In the genomic region with DNA sequence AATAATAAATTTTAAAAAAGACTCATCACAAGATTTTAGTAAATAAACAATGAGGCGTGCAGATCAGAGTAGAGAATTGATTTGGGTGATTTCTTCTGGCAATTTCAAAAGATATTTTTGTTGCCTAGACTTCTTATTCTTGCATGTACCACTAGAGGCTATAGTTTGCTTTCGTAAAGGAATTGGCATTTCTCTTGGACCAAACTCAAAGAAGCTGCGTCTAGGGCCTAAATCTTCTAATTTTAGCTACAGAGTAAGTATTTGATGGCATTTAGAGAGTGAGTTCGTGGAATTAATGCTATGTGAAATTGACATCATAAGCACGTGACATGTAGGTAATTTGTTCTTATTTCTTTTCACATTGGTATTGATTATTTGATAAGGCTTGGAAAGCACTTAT, we compare ENCODE assay signal across 21 cellular contexts. TPM values are rescaled to one million over a fixed set of nuclear protein-coding genes. Genes with fewer than 3 reads are reported as not detected.
DNase-seq lines count a peak whose midpoint lies in the region; ATAC-seq and TF ChIP-seq lines count a peak whose summit lies in the region.
"Had no signal": no experiment of that assay in that cellular context is flagged by ENCODE, and none has a peak within 500 bp of the region (broad histone marks: within the 10 kb centered on the region; RNA-seq: fewer than 3 reads in every experiment).

No MANE protein-coding gene starts in this region.

- no peak overlapping the region for H3K4me3 Mint-ChIP-seq in progenitor cell of endocrine pancreas (ENCODE audit: low read depth)
- H3K4me3 Mint-ChIP-seq: nephron; stimulated activated naive B cell treated with anti-CD40 and anti-IgM and Interleukin-4, amounts not matched to agents 10 μg/mL and 1 μg/mL and 100 μg/mL, for 72 hours; T-helper 1 cell treated with Interleukin-12 subunit alpha and Interleukin-12 subunit beta and Interleukin-4 antibody, amounts not matched to agents 30 μg/mL and 1 μg/mL, for 36 hours had no signal

- no peaks in the 10 kb centered on the region for H3K9me3 Mint-ChIP-seq in progenitor cell of endocrine pancreas (ENCODE audit: low read depth)
- H3K9me3 Mint-ChIP-seq: nephron; stimulated activated naive B cell treated with anti-CD40 and anti-IgM and Interleukin-4, amounts not matched to agents 10 μg/mL and 1 μg/mL and 100 μg/mL, for 72 hours; T-helper 1 cell treated with Interleukin-12 subunit alpha and Interleukin-12 subunit beta and Interleukin-4 antibody, amounts not matched to agents 30 μg/mL and 1 μg/mL, for 36 hours had no signal

- H3K4me3 ChIP-seq in AG10803 (ENCODE audit: low read length) (no peak overlapping the region), ascending aorta (no peak overlapping the region)
- H3K4me3 ChIP-seq: adrenal gland, colonic mucosa, uterus had no signal

- H3K9me3 ChIP-seq in ascending aorta: no peaks in the 10 kb centered on the region
- H3K9me3 ChIP-seq: adrenal gland, Caco-2, colonic mucosa, uterus had no signal

- intact Hi-C loops in ascending aorta (cut with DNase I): loop anchor here (5.0 kb wide), 2 partner anchors 271 to 351 kb away; no protein-coding TSS in a partner anchor

- no peaks in the 10 kb centered on the region for H3K27me3 ChIP-seq in ascending aorta
- H3K27me3 ChIP-seq: adrenal gland, colonic mucosa, uterus had no signal

- peak overlapping the region; percentile 12 to 70 for H3K27ac ChIP-seq in ascending aorta
- H3K27ac ChIP-seq: colonic mucosa had no signal

- no peaks in the 10 kb centered on the region for H3K27me3 Mint-ChIP-seq in progenitor cell of endocrine pancreas
- H3K27me3 Mint-ChIP-seq: stimulated activated naive B cell treated with anti-CD40 and anti-IgM and Interleukin-4, amounts not matched to agents 10 μg/mL and 1 μg/mL and 100 μg/mL, for 72 hours had no signal

- ATAC-seq in GM21381 (IDR thresholded peaks at IDR 0.05; ENCODE audit: unreplicated experiment) (no peak), GM18519 (IDR thresholded peaks at IDR 0.05; ENCODE audit: low FRiP score, unreplicated experiment) (no peak)
- ATAC-seq: stimulated activated naive B cell treated with anti-CD40 and anti-IgM and Interleukin-4, amounts not matched to agents 10 μg/mL and 1 μg/mL and 100 μg/mL, for 72 hours had no signal

- peaks cover 10% of the 10 kb centered on the region for H3K36me3 Mint-ChIP-seq in progenitor cell of endocrine pancreas (ENCODE audit: insufficient read depth)

- peaks cover 16% of the 10 kb centered on the region for H3K4me1 Mint-ChIP-seq in progenitor cell of endocrine pancreas (ENCODE audit: low read depth)
- H3K4me1 Mint-ChIP-seq: nephron; stimulated activated naive B cell treated with anti-CD40 and anti-IgM and Interleukin-4, amounts not matched to agents 10 μg/mL and 1 μg/mL and 100 μg/mL, for 72 hours had no signal

- peak; percentile 18 for DNase-seq in AG10803 (ENCODE audit: low read depth)
- no peak for DNase-seq in ascending aorta (ENCODE audit: low spot score in 2 of 2)
- DNase-seq in fibroblast of peridontal ligament (ENCODE audit: extremely low read depth): peak; percentile 89
- no peak for DNase-seq in progenitor cell of endocrine pancreas (ENCODE audit: low spot score, unreplicated experiment)
- no peak for DNase-seq in glomerular visceral epithelial cell (ENCODE audit: extremely low spot score)
- DNase-seq in NCI-H82 treated with DMSO at 0.1 percent for 48 hours (lab: John Stamatoyannopoulos, UW; ENCODE audit: unreplicated experiment): no peak
- DNase-seq: activated CD4-positive, CD25-positive, alpha-beta regulatory T cell; adrenal gland; Caco-2; colonic mucosa; EL; NCI-H146; NCI-H2227 treated with DMSO at 0.1 percent for 48 hours; stimulated activated CD4-positive, alpha-beta T cell treated with anti-CD3 and anti-CD28 coated beads, Interleukin-15, amount 100 ng/mL, for 24 hours; stimulated activated naive B cell treated with anti-CD40 and anti-IgM and Interleukin-4, amounts not matched to agents 10 μg/mL and 1 μg/mL and 100 μg/mL, for 72 hours; uterus had no signal

- TF ChIP-seq CTCF in AG10803 (conservative IDR thresholded peaks at IDR 0.05; ENCODE audit: low read length): peak; percentile 35; the same call in 1 of the 2 replicates
- TF ChIP-seq CTCF in ascending aorta (IDR thresholded peaks at IDR 0.05): peak in 1 of 3 experiments; percentile 24
- TF ChIP-seq CTCF in progenitor cell of endocrine pancreas (IDR thresholded peaks at IDR 0.05; ENCODE audit: unreplicated experiment): peak; percentile 26

- H3K27ac Mint-ChIP-seq in progenitor cell of endocrine pancreas: no peak overlapping the region
- H3K27ac Mint-ChIP-seq: nephron; stimulated activated naive B cell treated with anti-CD40 and anti-IgM and Interleukin-4, amounts not matched to agents 10 μg/mL and 1 μg/mL and 100 μg/mL, for 72 hours; T-helper 1 cell treated with Interleukin-12 subunit alpha and Interleukin-12 subunit beta and Interleukin-4 antibody, amounts not matched to agents 30 μg/mL and 1 μg/mL, for 36 hours had no signal

- H3K4me1 ChIP-seq in ascending aorta: peaks cover 0 to 11% of the 10 kb centered on the region in 2 donors
- H3K4me1 ChIP-seq: Caco-2, colonic mucosa, uterus had no signal

- H3K36me3 ChIP-seq in ascending aorta: peaks cover 8 to 9% of the 10 kb centered on the region in 2 donors
- H3K36me3 ChIP-seq: colonic mucosa, uterus had no signal

RNA-seq across cellular contexts. Expression of a gene that starts 24.4 kb away (rescaled TPM):
- total RNA-seq in ascending aorta: not detected
- total RNA-seq in progenitor cell of endocrine pancreas: 0.91 and 1.5 TPM in 2 replicates
- total RNA-seq: colonic mucosa, M059J had no signal

RNA-seq across cellular contexts. Expression of a gene that starts 27.6 kb away (rescaled TPM):
- total RNA-seq in ascending aorta (70.0 TPM), progenitor cell of endocrine pancreas (65.3 and 66.4 TPM in 2 replicates)

Comparison
In these comparisons a context has a peak if more than half of its experiments do, and no peak if none do; other contexts are left out.
1. DNase-seq: peak in AG10803 (single experiment) and fibroblast of peridontal ligament (single experiment); none in ascending aorta (0 of 2), progenitor cell of endocrine pancreas (single experiment), glomerular visceral epithelial cell (single experiment) and NCI-H82 treated with DMSO at 0.1 percent for 48 hours (single experiment).